ENCODE assay signal across 25 cellular contexts in the genomic region with DNA sequence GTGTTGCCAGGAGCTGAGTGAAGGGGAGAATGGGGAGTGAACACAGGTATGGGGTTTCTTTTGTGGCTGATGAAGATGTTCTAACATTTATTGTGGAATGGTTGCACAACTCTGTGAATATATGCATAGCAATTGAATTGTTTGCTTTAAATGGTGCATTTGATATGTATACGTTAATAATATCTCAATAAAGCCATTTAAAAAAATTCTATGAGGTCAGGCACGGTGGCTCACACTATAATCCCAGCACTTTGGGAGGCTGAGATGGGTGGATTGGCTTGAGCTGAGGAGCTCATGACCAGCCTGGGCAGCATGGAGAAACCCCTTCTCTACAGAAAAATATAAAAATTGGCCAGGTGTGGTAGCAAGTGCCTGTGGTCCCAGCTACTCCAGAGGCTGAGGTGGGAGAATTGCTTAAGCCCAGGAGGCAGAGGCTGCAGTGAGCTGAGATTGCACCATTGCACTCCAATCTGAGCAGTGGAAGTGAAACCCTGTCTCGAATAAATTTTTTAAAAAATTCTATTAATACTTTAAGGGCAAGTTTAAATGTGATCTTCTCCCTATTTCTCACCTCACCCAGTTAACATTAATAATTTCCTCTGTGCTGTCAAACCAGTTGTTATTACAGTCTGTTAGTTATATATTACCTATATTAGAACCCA.
A peak's percentile ranks its signal among the peaks of the same experiment; 100 is the strongest.
DNase-seq lines count a peak whose midpoint lies in the region; ATAC-seq, FAIRE-seq and TF ChIP-seq lines count a peak whose summit lies in the region.
"Had no signal": no experiment of that assay in that cellular context is flagged by ENCODE, and none has a peak within 500 bp of the region (broad histone marks: within the 10 kb centered on the region; RNA-seq: fewer than 3 reads in every experiment).

No MANE protein-coding gene starts in this region.

- no peak for DNase-seq in HepG2 (ENCODE audit: low spot score)
- DNase-seq in right lobe of liver, result no peak
- no peak for DNase-seq in hepatocyte (ENCODE audit: low spot score)
- DNase-seq in posterior vena cava (ENCODE audit: low spot score), result no peak
- no peak for DNase-seq in left ventricle myocardium inferior
- DNase-seq: activated CD4-positive, CD25-positive, alpha-beta regulatory T cell treated with anti-CD3 and anti-CD28 coated beads, Interleukin-2, amount 50 U/mL, for 72 hours; activated CD8-positive, alpha-beta T cell treated with anti-CD3 and anti-CD28 coated beads, Interleukin-2, amount 10 ng/mL, durations not matched to agents 7 days and 5 days; activated effector memory CD4-positive, alpha-beta T cell treated with anti-CD3 and anti-CD28 coated beads, Interleukin-2, amount 50 U/mL, for 16 hours; activated naive CD8-positive, alpha-beta T cell treated with anti-CD3 and anti-CD28 coated beads, Interleukin-2, amount 10 ng/mL, durations not matched to agents 7 days and 5 days; dorsolateral prefrontal cortex; GF-D8; NCI-H1105 treated with DMSO at 0.1 percent for 48 hours; NCI-H2029; NCI-H2227 treated with DMSO at 0.1 percent for 48 hours; NCI-H748 treated with DMSO at 0.1 percent for 48 hours; Right ventricle myocardium superior; SW 1271; T1000 had no signal

- TF ChIP-seq CTCF in HepG2 (CRISPR knock-in tag; IDR thresholded peaks at IDR 0.05) (no peak), right lobe of liver (IDR thresholded peaks at IDR 0.05) (no peak), OCI-LY3 (IDR thresholded peaks at IDR 0.05; ENCODE audit: low read depth, low read length) (no peak), hepatocyte (IDR thresholded peaks at IDR 0.05; ENCODE audit: poor library complexity) (no peak), left ventricle myocardium inferior (IDR thresholded peaks at IDR 0.05; ENCODE audit: borderline replicate concordance) (no peak)

- in situ Hi-C loops in HepG2 (cut with HindIII; ENCODE audit: extremely low pct_ligation_motif_present, low pct_unique_long_range_greater_than_20kb), result no loop called here

- TF ChIP-seq POLR2A in HepG2 (IDR thresholded peaks at IDR 0.05; ENCODE audit: insufficient read depth in 1 of 2, low read depth in 2 of 2, low read length in 2 of 2) (no peak), right lobe of liver (IDR thresholded peaks at IDR 0.05) (no peak)

- CTCF ChIA-PET in HepG2 (lab: Yijun Ruan, JAX; ENCODE audit: low intra/inter-chr PET ratio, low total read pairs), result no interaction called here

- 95% methylated on average over 3 of the region's 3 CpGs for WGBS in HepG2 (ENCODE audit: low lambda C conversion rate)
- 93% methylated on average over 3 of the region's 3 CpGs for WGBS in right lobe of liver (ENCODE audit: insufficient coverage, low coverage, low lambda C conversion rate, missing lambda C conversion rate)
- WGBS in hepatocyte (ENCODE audit: low lambda C conversion rate, missing lambda C conversion rate), result 77% methylated on average over 3 of the region's 3 CpGs

- no peak overlapping the region for H3K27ac ChIP-seq in HepG2 (ENCODE audit: extremely low read length, insufficient read depth, low read length)
- H3K27ac ChIP-seq in right lobe of liver, result no peak overlapping the region
- no peak overlapping the region for H3K27ac ChIP-seq in OCI-LY3 (ENCODE audit: low read length)
- H3K27ac ChIP-seq in hepatocyte, result no peak overlapping the region
- H3K27ac ChIP-seq in subcutaneous abdominal adipose tissue (ENCODE audit: low read depth, low read length), result peak overlapping the region; percentile 76
- no peak overlapping the region for H3K27ac ChIP-seq in left ventricle myocardium inferior (replicated peaks)
- H3K27ac ChIP-seq: dorsolateral prefrontal cortex, HL-60, skin epidermis had no signal

- H3K79me2 ChIP-seq in HepG2 (ENCODE audit: insufficient read depth, low read length), result peaks cover 47% of the 10 kb centered on the region
- H3K79me2 ChIP-seq in OCI-LY3 (ENCODE audit: low read length), result peaks cover 51% of the 10 kb centered on the region
- H3K79me2 ChIP-seq in hepatocyte, result peaks cover 77% of the 10 kb centered on the region

- BruUV-seq in HepG2 (replicated peaks; lab: Mats Ljungman, UMichigan), result no TSS peak

- ATAC-seq in HepG2, result peak; percentile 27; the same call in 1 of the 3 replicates
- ATAC-seq in right lobe of liver, result no peak
- ATAC-seq in GM21381 (IDR thresholded peaks at IDR 0.05; ENCODE audit: unreplicated experiment), result no peak
- ATAC-seq: activated CD8-positive, alpha-beta T cell treated with anti-CD3 and anti-CD28 coated beads, Interleukin-2, amount 10 ng/mL, durations not matched to agents 7 days and 5 days had no signal

- H3K9me2 ChIP-seq in hepatocyte (replicated peaks; ENCODE audit: insufficient read depth), result no peaks in the 10 kb centered on the region

- H3K4me2 ChIP-seq in HepG2 (ENCODE audit: low read depth, low read length) (no peak overlapping the region), OCI-LY3 (ENCODE audit: low read length) (peak overlapping the region; percentile 56), hepatocyte (peak overlapping the region; percentile 46)

- intact Hi-C loops in HepG2 (cut with micrococcal nuclease; ENCODE audit: unreplicated experiment) (no loop called here), right lobe of liver (cut with DNase I) (no loop called here), posterior vena cava (cut with DNase I) (no loop called here), left ventricle myocardium inferior (cut with micrococcal nuclease) (no loop called here)

- H3K9ac ChIP-seq in HepG2 (ENCODE audit: insufficient read depth, low read depth, low read length) (no peak overlapping the region), OCI-LY3 (ENCODE audit: low read length) (no peak overlapping the region), subcutaneous abdominal adipose tissue (ENCODE audit: low read length in 5 of 5) (no peak overlapping the region)

- H2AFZ ChIP-seq in HepG2 (ENCODE audit: low read length) (no peak overlapping the region), OCI-LY3 (ENCODE audit: low read depth, low read length) (no peak overlapping the region), hepatocyte (no peak overlapping the region)

- no peak overlapping the region for H3K4me3 ChIP-seq in HepG2 (replicated peaks in 1 of 3; ENCODE audit: insufficient read depth in 1 of 3, low read depth in 2 of 3, low read length in 3 of 3)
- no peak overlapping the region for H3K4me3 ChIP-seq in right lobe of liver
- H3K4me3 ChIP-seq in OCI-LY3 (ENCODE audit: low read length), result peak overlapping the region; percentile 16; the same call in 1 of the 2 replicates
- no peak overlapping the region for H3K4me3 ChIP-seq in hepatocyte
- H3K4me3 ChIP-seq in subcutaneous abdominal adipose tissue (ENCODE audit: low read depth in 1 of 5, low read length in 5 of 5), result no peak overlapping the region
- H3K4me3 ChIP-seq in left ventricle myocardium inferior, result no peak overlapping the region
- H3K4me3 ChIP-seq: dorsolateral prefrontal cortex, lung, skin epidermis had no signal

- H3K4me1 ChIP-seq in HepG2 (ENCODE audit: insufficient read depth, low read length) (peaks cover 27% of the 10 kb centered on the region), right lobe of liver (no peaks in the 10 kb centered on the region), OCI-LY3 (ENCODE audit: low read length) (peaks cover 22% of the 10 kb centered on the region), hepatocyte (ENCODE audit: insufficient read depth) (peaks cover 16% of the 10 kb centered on the region), subcutaneous abdominal adipose tissue (ENCODE audit: control insufficient read depth in 5 of 5, insufficient read depth in 5 of 5, low read length in 5 of 5) (peaks cover 2 to 24% (median 13%) of the 10 kb centered on the region in 5 donors), left ventricle myocardium inferior (peaks cover 76% of the 10 kb centered on the region)

- no peaks in the 10 kb centered on the region for H3K9me3 ChIP-seq in HepG2 (ENCODE audit: low read length)
- H3K9me3 ChIP-seq in right lobe of liver, result no peaks in the 10 kb centered on the region
- H3K9me3 ChIP-seq in OCI-LY3 (ENCODE audit: insufficient read depth, low read length), result no peaks in the 10 kb centered on the region
- H3K9me3 ChIP-seq in hepatocyte (ENCODE audit: low read depth), result no peaks in the 10 kb centered on the region
- H3K9me3 ChIP-seq in subcutaneous abdominal adipose tissue (ENCODE audit: control insufficient read depth in 5 of 5, low read length in 5 of 5), result no peaks in the 10 kb centered on the region
- no peaks in the 10 kb centered on the region for H3K9me3 ChIP-seq in left ventricle myocardium inferior (replicated peaks)

- H3K36me3 ChIP-seq in HepG2 (replicated peaks in 1 of 2; ENCODE audit: control insufficient read depth in 1 of 2, insufficient read depth in 2 of 2, low read length in 2 of 2) (no peaks in the 10 kb centered on the region), right lobe of liver (no peaks in the 10 kb centered on the region), OCI-LY3 (replicated peaks; ENCODE audit: low read depth, low read length) (no peaks in the 10 kb centered on the region), hepatocyte (replicated peaks; ENCODE audit: insufficient read depth, low read depth) (no peaks in the 10 kb centered on the region), subcutaneous abdominal adipose tissue (ENCODE audit: control insufficient read depth in 5 of 5, insufficient read depth in 5 of 5, low read length in 5 of 5) (no peaks in the 10 kb centered on the region), left ventricle myocardium inferior (no peaks in the 10 kb centered on the region)

- TF ChIP-seq EP300 in HepG2 (IDR thresholded peaks at IDR 0.05; ENCODE audit: low read depth in 2 of 2, low read length in 2 of 2) (no peak), HepG2 (CRISPR knock-in tag; IDR thresholded peaks at IDR 0.05; ENCODE audit: borderline replicate concordance) (no peak)

- peaks cover 4% of the 10 kb centered on the region; the same call in 1 of the 2 replicates for H4K20me1 ChIP-seq in HepG2 (ENCODE audit: insufficient read depth, low read length)
- H4K20me1 ChIP-seq in OCI-LY3 (ENCODE audit: insufficient read depth, low read length), result peaks cover 40% of the 10 kb centered on the region
- H4K20me1 ChIP-seq in hepatocyte (ENCODE audit: insufficient read depth, poor library complexity, severe bottlenecking), result peaks cover 10% of the 10 kb centered on the region

- FAIRE-seq in HepG2 (lab: Jason Lieb, UNC), result no peak
- FAIRE-seq: astrocyte had no signal

- no peak for TF ChIP-seq RAD21 in HepG2 (CRISPR knock-in tag; IDR thresholded peaks at IDR 0.05)

- POLR2A ChIA-PET in HepG2 (lab: Yijun Ruan, JAX), result no interaction called here

- H3K27me3 ChIP-seq in HepG2 (ENCODE audit: control insufficient read depth in 1 of 2, insufficient read depth in 2 of 2, low read length in 2 of 2) (no peaks in the 10 kb centered on the region), right lobe of liver (no peaks in the 10 kb centered on the region), OCI-LY3 (ENCODE audit: low read depth, low read length) (no peaks in the 10 kb centered on the region), hepatocyte (no peaks in the 10 kb centered on the region), subcutaneous abdominal adipose tissue (ENCODE audit: control insufficient read depth in 5 of 5, insufficient read depth in 4 of 5, low read length in 5 of 5) (no peaks in the 10 kb centered on the region), left ventricle myocardium inferior (ENCODE audit: low read depth) (no peaks in the 10 kb centered on the region)
- H3K27me3 ChIP-seq: dorsolateral prefrontal cortex had no signal

TF ChIP-seq in HepG2, 621 proteins besides CTCF, POLR2A, EP300 and RAD21 (continues in another document):
- TF ChIP-seq NR2C2 (CRISPR knock-in tag; IDR thresholded peaks at IDR 0.05; ENCODE audit: borderline replicate concordance) (no peak), ZNF878 (CRISPR knock-in tag; IDR thresholded peaks at IDR 0.05) (no peak)
